Comparison of ENCODE assay signal across 27 cellular contexts in the genomic region with DNA sequence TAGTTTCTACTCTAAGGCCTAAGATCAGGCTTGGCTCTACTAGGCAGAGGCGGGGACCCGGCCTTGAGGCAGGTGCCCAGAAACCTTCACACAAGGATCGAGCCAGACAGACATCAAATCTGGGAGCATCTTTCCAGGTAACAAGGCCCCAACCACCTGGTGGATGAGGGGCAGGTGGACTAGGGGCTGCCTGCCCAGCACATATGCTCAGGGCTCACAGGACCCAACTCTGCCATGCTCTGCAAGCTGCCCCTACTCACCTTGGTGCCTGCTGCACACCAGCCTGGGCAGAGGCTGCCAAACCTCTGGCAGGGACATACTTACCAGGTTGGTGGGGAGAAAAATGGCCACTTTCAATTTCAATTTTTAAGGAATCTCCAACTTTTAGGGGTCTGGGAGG.
"Had no signal": no experiment of that assay in that cellular context is flagged by ENCODE, and none has a peak within 500 bp of the region (broad histone marks: within the 10 kb centered on the region; RNA-seq: fewer than 3 reads in every experiment).

No MANE protein-coding gene starts in this region.

- H3K36me3 ChIP-seq: breast epithelium, esophagus muscularis mucosa, heart right ventricle, pancreas, prostate gland, suprapubic skin, tibial artery had no signal

- H3K36me3 Mint-ChIP-seq: mesothelial cell of epicardium; stimulated activated memory B cell treated with anti-CD40 and anti-IgM and Interleukin-4, amounts not matched to agents 10 μg/mL and 1 μg/mL and 100 μg/mL, for 72 hours had no signal

- H3K4me3 ChIP-seq: breast epithelium, esophagus muscularis mucosa, heart right ventricle, pancreas, prostate gland, smooth muscle cell, suprapubic skin, tibial artery had no signal

- H3K4me3 Mint-ChIP-seq: activated B cell treated with CpG ODN at 0.5 μM for 24 hours; activated CD8-positive, alpha-beta T cell treated with anti-CD3 and anti-CD28 coated beads for 36 hours; activated naive CD8-positive, alpha-beta T cell treated with anti-CD3 and anti-CD28 coated beads, Interleukin-2, amount 50 U/mL, for 24 hours; stimulated activated memory B cell treated with anti-CD40 and anti-IgM and Interleukin-4, amounts not matched to agents 10 μg/mL and 1 μg/mL and 100 μg/mL, for 72 hours had no signal

- H3K27ac Mint-ChIP-seq: activated B cell treated with CpG ODN at 0.5 μM for 24 hours; activated CD8-positive, alpha-beta T cell treated with anti-CD3 and anti-CD28 coated beads for 36 hours; activated naive CD4-positive, alpha-beta T cell treated with anti-CD3 and anti-CD28 coated beads, Interleukin-2, amount 50 U/mL, for 24 hours; activated naive CD8-positive, alpha-beta T cell treated with anti-CD3 and anti-CD28 coated beads, Interleukin-2, amount 50 U/mL, for 24 hours; activated T-helper 17 cell treated with anti-CD3 and anti-CD28 coated beads, Interleukin-2, amount 50 U/mL, for 72 hours; endodermal cell; mesothelial cell of epicardium; stimulated activated memory B cell treated with anti-CD40 and anti-IgM and Interleukin-4, amounts not matched to agents 10 μg/mL and 1 μg/mL and 100 μg/mL, for 72 hours had no signal

- H3K27me3 ChIP-seq: breast epithelium, esophagus muscularis mucosa, pancreas, suprapubic skin, tibial artery had no signal

- H3K27ac ChIP-seq: esophagus muscularis mucosa, foreskin keratinocyte, heart right ventricle, pancreas, prostate gland, suprapubic skin, tibial artery had no signal

- FAIRE-seq: pancreas had no signal

- H3K9me3 ChIP-seq: breast epithelium, esophagus muscularis mucosa, heart right ventricle, pancreas, prostate gland, suprapubic skin, tibial artery had no signal

- ATAC-seq: activated CD8-positive, alpha-beta T cell treated with anti-CD3 and anti-CD28 coated beads for 36 hours; activated naive CD8-positive, alpha-beta T cell treated with anti-CD3 and anti-CD28 coated beads, Interleukin-2, amount 50 U/mL, for 24 hours; activated T-cell treated with anti-CD3 and anti-CD28 coated beads, Interleukin-2, amount 50 U/mL, for 4 hours; activated T-helper 17 cell treated with anti-CD3 and anti-CD28 coated beads, Interleukin-2, amount 50 U/mL, for 72 hours; foreskin keratinocyte; heart right ventricle; pancreas; stimulated activated memory B cell treated with anti-CD40 and anti-IgM and Interleukin-4, amounts not matched to agents 10 μg/mL and 1 μg/mL and 100 μg/mL, for 72 hours had no signal

- H3K4me1 ChIP-seq: prostate gland had no signal

- DNase-seq: activated B cell treated with CpG ODN at 0.5 μM for 24 hours; activated CD4-positive, alpha-beta T cell treated with anti-CD3 and anti-CD28 coated beads, Interleukin-2, amount 50 U/mL, for 1 hour; activated CD8-positive, alpha-beta T cell treated with anti-CD3 and anti-CD28 coated beads for 36 hours; activated naive CD8-positive, alpha-beta T cell treated with anti-CD3 and anti-CD28 coated beads, Interleukin-2, amount 50 U/mL, for 24 hours; activated T-cell treated with anti-CD3 and anti-CD28 coated beads, Interleukin-2, amount 50 U/mL, for 4 hours; amygdala; central memory CD4-positive, alpha-beta T cell; endodermal cell; foreskin keratinocyte; heart right ventricle; naive B cell; pancreas; retina; stimulated activated CD4-positive, alpha-beta T cell treated with anti-CD3 and anti-CD28 coated beads, Interleukin-1b, Interleukin-23, amount 100 ng/mL, for 48 hours; stimulated activated CD4-positive, alpha-beta T cell treated with anti-CD3 and anti-CD28 coated beads, Interleukin-4, amount 100 ng/mL, for 4 hours; stimulated activated CD8-positive, alpha-beta memory T cell treated with anti-CD3 and anti-CD28 coated beads, Interleukin-4, amount 100 ng/mL, for 48 hours; T-helper 2 cell; tibial artery had no signal

- H3K9me3 Mint-ChIP-seq: activated B cell treated with CpG ODN at 0.5 μM for 24 hours; activated CD8-positive, alpha-beta T cell treated with anti-CD3 and anti-CD28 coated beads for 36 hours; activated naive CD4-positive, alpha-beta T cell treated with anti-CD3 and anti-CD28 coated beads, Interleukin-2, amount 50 U/mL, for 24 hours; activated naive CD8-positive, alpha-beta T cell treated with anti-CD3 and anti-CD28 coated beads, Interleukin-2, amount 50 U/mL, for 24 hours; activated T-cell treated with anti-CD3 and anti-CD28 coated beads, Interleukin-2, amount 50 U/mL, for 4 hours; activated T-helper 17 cell treated with anti-CD3 and anti-CD28 coated beads, Interleukin-2, amount 50 U/mL, for 72 hours; endodermal cell; mesothelial cell of epicardium; naive B cell; stimulated activated memory B cell treated with anti-CD40 and anti-IgM and Interleukin-4, amounts not matched to agents 10 μg/mL and 1 μg/mL and 100 μg/mL, for 72 hours had no signal

- H3K4me2 ChIP-seq: smooth muscle cell had no signal
